In the genomic region with DNA sequence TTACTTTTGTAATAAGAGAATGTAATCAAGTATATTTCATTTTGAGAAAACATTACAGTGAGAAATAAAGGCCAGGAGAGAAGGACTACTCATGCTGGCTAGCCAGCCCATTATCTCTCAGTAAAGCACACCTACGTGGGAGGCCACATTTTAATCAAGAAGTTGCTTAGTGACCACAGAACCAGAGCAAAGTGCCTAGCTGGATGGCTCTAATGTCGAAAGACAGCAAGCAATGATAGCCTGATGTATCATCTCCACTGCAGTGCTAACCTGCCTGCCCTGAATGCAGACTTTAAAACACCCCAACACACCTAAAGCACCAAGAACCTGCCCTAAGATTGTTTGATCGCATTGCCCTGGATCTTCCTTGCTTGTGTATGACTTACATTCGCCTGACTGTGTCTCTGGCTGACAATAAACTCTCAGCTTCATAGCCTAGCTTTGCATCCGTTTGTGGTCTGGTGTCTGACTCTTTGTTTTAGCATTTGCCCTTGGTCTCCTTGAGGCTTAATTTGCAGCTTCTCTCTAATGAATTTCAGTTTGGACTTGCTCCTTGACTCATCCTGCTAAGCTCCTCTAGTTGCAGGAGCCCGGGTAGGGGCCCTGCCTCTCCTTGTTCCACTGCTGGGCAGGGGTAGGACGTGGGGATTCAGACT, we compare ENCODE assay signal across 13 cellular contexts. TPM values are rescaled to one million over a fixed set of nuclear protein-coding genes. Genes with fewer than 3 reads are reported as not detected.
DNase-seq lines count a peak whose midpoint lies in the region; ATAC-seq, FAIRE-seq and TF ChIP-seq lines count a peak whose summit lies in the region.
"Had no signal": no experiment of that assay in that cellular context is flagged by ENCODE, and none has a peak within 500 bp of the region (broad histone marks: within the 10 kb centered on the region; RNA-seq: fewer than 3 reads in every experiment).

No MANE protein-coding gene starts in this region.

- H3K4me1 ChIP-seq in mammary epithelial cell (ENCODE audit: insufficient read depth, low read length) (no peaks in the 10 kb centered on the region), upper lobe of right lung (no peaks in the 10 kb centered on the region)

- H3K27ac ChIP-seq in mammary epithelial cell (ENCODE audit: insufficient read depth, low read depth, low read length) (no peak overlapping the region), upper lobe of right lung (no peak overlapping the region)

- TF ChIP-seq CTCF in mammary epithelial cell (conservative IDR thresholded peaks at IDR 0.05 in 1 of 2, IDR thresholded peaks at IDR 0.05 in 1 of 2; ENCODE audit: extremely low read depth in 1 of 2, insufficient read depth in 1 of 2, low read depth in 1 of 2, low read length in 2 of 2), result no peak
- TF ChIP-seq CTCF in MCF 10A (IDR thresholded peaks at IDR 0.05; ENCODE audit: unreplicated experiment), result no peak
- no peak for TF ChIP-seq CTCF in bronchial epithelial cell (IDR thresholded peaks at IDR 0.05; ENCODE audit: insufficient read depth, low read length, severe bottlenecking)
- TF ChIP-seq CTCF in type B pancreatic cell (conservative IDR thresholded peaks at IDR 0.05), result no peak
- no peak for TF ChIP-seq CTCF in upper lobe of right lung (IDR thresholded peaks at IDR 0.05)

- H3K4me3 Mint-ChIP-seq in MCF 10A (ENCODE audit: unreplicated experiment) (no peak overlapping the region), type B pancreatic cell (no peak overlapping the region)
- H3K4me3 Mint-ChIP-seq: naive B cell; stimulated activated naive B cell treated with anti-CD40 and anti-IgM and Interleukin-4, amounts not matched to agents 10 μg/mL and 1 μg/mL and 100 μg/mL, for 72 hours had no signal

- POLR2A ChIA-PET in MCF 10A (lab: Yijun Ruan, JAX), result no interaction called here

- no peak overlapping the region for H3K9ac ChIP-seq in mammary epithelial cell (ENCODE audit: insufficient read depth, low read length)

- FAIRE-seq in bronchial epithelial cell (lab: Jason Lieb, UNC), result peak; percentile 23

- intact Hi-C loops in mammary epithelial cell (cut with micrococcal nuclease) (no loop called here), MCF 10A (cut with micrococcal nuclease) (no loop called here), upper lobe of right lung (cut with DNase I) (no loop called here)

- DNase-seq in mammary epithelial cell, result peak; percentile 34
- DNase-seq in MCF 10A (ENCODE audit: unreplicated experiment), result no peak
- peak; percentile 14 for DNase-seq in RKO (ENCODE audit: low spot score)
- DNase-seq in bronchial epithelial cell (ENCODE audit: low read depth), result peak; percentile 5
- no peak for DNase-seq in type B pancreatic cell (ENCODE audit: extremely low spot score, unreplicated experiment)
- DNase-seq in upper lobe of right lung, result no peak
- DNase-seq in SHP77 treated with DMSO at 0.1 percent for 48 hours (lab: John Stamatoyannopoulos, UW), result no peak
- DNase-seq: AML-193; effector CD8-positive, alpha-beta T cell; naive B cell; NCI-H524 treated with DMSO at 0.1 percent for 48 hours; stimulated activated naive B cell treated with anti-CD40 and anti-IgM and Interleukin-4, amounts not matched to agents 10 μg/mL and 1 μg/mL and 100 μg/mL, for 72 hours had no signal

- H4K20me1 ChIP-seq in mammary epithelial cell (ENCODE audit: insufficient read depth, low read length), result no peaks in the 10 kb centered on the region

- H3K27ac Mint-ChIP-seq in MCF 10A (ENCODE audit: low read depth, unreplicated experiment), result no peak overlapping the region
- peak overlapping the region; percentile 21 for H3K27ac Mint-ChIP-seq in type B pancreatic cell
- H3K27ac Mint-ChIP-seq: stimulated activated naive B cell treated with anti-CD40 and anti-IgM and Interleukin-4, amounts not matched to agents 10 μg/mL and 1 μg/mL and 100 μg/mL, for 72 hours had no signal

- H3K4me1 Mint-ChIP-seq in MCF 10A (ENCODE audit: insufficient read depth, unreplicated experiment) (no peaks in the 10 kb centered on the region), type B pancreatic cell (ENCODE audit: unreplicated experiment) (peaks cover 5% of the 10 kb centered on the region)
- H3K4me1 Mint-ChIP-seq: stimulated activated naive B cell treated with anti-CD40 and anti-IgM and Interleukin-4, amounts not matched to agents 10 μg/mL and 1 μg/mL and 100 μg/mL, for 72 hours had no signal

- CTCF ChIA-PET in mammary epithelial cell (lab: Charles Lee; ENCODE audit: low non-redundant PET) (no interaction called here), MCF 10A (lab: Yijun Ruan, JAX) (interaction anchor here (0.6 to 1.0 kb wide), 5 partner anchors 21 to 239 kb away, joined by 3 to 6 read pairs (median 3); no protein-coding TSS in a partner anchor)

- H3K9me3 Mint-ChIP-seq in MCF 10A (ENCODE audit: unreplicated experiment), result peaks cover 8% of the 10 kb centered on the region
- no peaks in the 10 kb centered on the region for H3K9me3 Mint-ChIP-seq in type B pancreatic cell
- H3K9me3 Mint-ChIP-seq: stimulated activated naive B cell treated with anti-CD40 and anti-IgM and Interleukin-4, amounts not matched to agents 10 μg/mL and 1 μg/mL and 100 μg/mL, for 72 hours had no signal

- H3K9me3 ChIP-seq in mammary epithelial cell (replicated peaks; ENCODE audit: insufficient read depth, low read length) (peaks cover 2% of the 10 kb centered on the region), upper lobe of right lung (no peaks in the 10 kb centered on the region)

- H3K36me3 ChIP-seq in mammary epithelial cell (ENCODE audit: insufficient read depth, low read length) (no peaks in the 10 kb centered on the region), bronchial epithelial cell (ENCODE audit: control insufficient read depth, insufficient read depth, low read length) (no peaks in the 10 kb centered on the region), upper lobe of right lung (no peaks in the 10 kb centered on the region)

- H3K4me3 ChIP-seq in mammary epithelial cell (replicated peaks in 1 of 3; ENCODE audit: insufficient read depth in 1 of 3, low read depth in 2 of 3, low read length in 3 of 3), result no peak overlapping the region
- no peak overlapping the region for H3K4me3 ChIP-seq in bronchial epithelial cell (ENCODE audit: low read depth, low read length)
- H3K4me3 ChIP-seq in upper lobe of right lung, result no peak overlapping the region

- no peak overlapping the region for H3K4me2 ChIP-seq in mammary epithelial cell (ENCODE audit: insufficient read depth, low read depth, low read length)

- H2AFZ ChIP-seq in mammary epithelial cell (ENCODE audit: low read depth, low read length), result no peak overlapping the region

- WGBS in mammary epithelial cell (ENCODE audit: low coverage, missing lambda C conversion rate), result 52% methylated on average over 7 of the region's 7 CpGs

- dilution Hi-C loops in mammary epithelial cell (cut with HindIII; ENCODE audit: low sequenced_read_pairs), result no loop called here

- H3K79me2 ChIP-seq in mammary epithelial cell (ENCODE audit: insufficient read depth, low read length), result no peaks in the 10 kb centered on the region

- BruUV-seq in mammary epithelial cell (replicated peaks; lab: Mats Ljungman, UMichigan) (no TSS peak), MCF 10A (replicated peaks; lab: Mats Ljungman, UMichigan) (no TSS peak)

- no peak for ATAC-seq in HG02840 (IDR thresholded peaks at IDR 0.05; ENCODE audit: low FRiP score, unreplicated experiment)
- no peak for ATAC-seq in upper lobe of right lung
- ATAC-seq: stimulated activated naive B cell treated with anti-CD40 and anti-IgM and Interleukin-4, amounts not matched to agents 10 μg/mL and 1 μg/mL and 100 μg/mL, for 72 hours had no signal

- in situ Hi-C loops in mammary epithelial cell (cut with MboI; ENCODE audit: low sequenced_read_pairs in 2 of 2), result loop anchor here in 1 of 2 donors (25.0 kb wide), 1 partner anchor 415 kb away; no protein-coding TSS in a partner anchor

- H3K27me3 Mint-ChIP-seq in MCF 10A (ENCODE audit: insufficient read depth, unreplicated experiment) (peaks cover 15% of the 10 kb centered on the region), type B pancreatic cell (no peaks in the 10 kb centered on the region)

- H3K27me3 ChIP-seq in mammary epithelial cell (ENCODE audit: insufficient read depth, low read length) (no peaks in the 10 kb centered on the region), bronchial epithelial cell (ENCODE audit: control insufficient read depth, insufficient read depth, low read length) (no peaks in the 10 kb centered on the region), upper lobe of right lung (no peaks in the 10 kb centered on the region)

- H3K36me3 Mint-ChIP-seq in MCF 10A (ENCODE audit: insufficient read depth, unreplicated experiment), result no peaks in the 10 kb centered on the region
- H3K36me3 Mint-ChIP-seq in type B pancreatic cell, result no peaks in the 10 kb centered on the region
- H3K36me3 Mint-ChIP-seq: naive B cell; stimulated activated naive B cell treated with anti-CD40 and anti-IgM and Interleukin-4, amounts not matched to agents 10 μg/mL and 1 μg/mL and 100 μg/mL, for 72 hours had no signal

RNA-seq across cellular contexts. Expression of a gene that starts 31.4 kb away (rescaled TPM):
- total RNA-seq in mammary epithelial cell (under 1 TPM in 1 of 2 donors, not detected in 1; 0.33 TPM), MCF 10A (2022) (not detected in 2 replicates), bronchial epithelial cell (under 0.01 TPM in 2 replicates), type B pancreatic cell (ENCODE audit: low replicate concordance) (0.63 TPM in 1 of 2 replicates, not detected in the other), upper lobe of right lung (4.0 TPM)
- 0.18 TPM for polyA plus RNA-seq in mammary epithelial cell
- not detected for polyA minus RNA-seq in mammary epithelial cell

RNA-seq across cellular contexts. Expression of a gene that starts 34.1 kb away (rescaled TPM):
- total RNA-seq in mammary epithelial cell (10 to 100 TPM in 1 of 2 donors, 1 to 10 TPM in 1; 8.5 to 11.4 TPM), MCF 10A (2022) (3.8 and 4.7 TPM in 2 replicates), bronchial epithelial cell (1.6 and 1.7 TPM in 2 replicates), type B pancreatic cell (ENCODE audit: low replicate concordance) (15.8 and 70.2 TPM in 2 replicates), upper lobe of right lung (20.9 TPM)
- 19.6 TPM for polyA plus RNA-seq in mammary epithelial cell
- polyA minus RNA-seq in mammary epithelial cell, result 4.5 TPM

Comparison
In these comparisons a context has a peak if more than half of its experiments do, and no peak if none do; other contexts are left out.
1. DNase-seq: peak in mammary epithelial cell (single experiment), RKO (single experiment) and bronchial epithelial cell (single experiment); none in MCF 10A (single experiment), type B pancreatic cell (single experiment), upper lobe of right lung (single experiment) and SHP77 treated with DMSO at 0.1 percent for 48 hours (single experiment).